In genomic region chr16:67236551-67237395, GRCh38 we compare ENCODE assay signal across 8 cellular contexts. TPM values are rescaled to one million over a fixed set of nuclear protein-coding genes. Genes with fewer than 3 reads are reported as not detected.
DNase-seq lines count a peak whose midpoint lies in the region; ATAC-seq and FAIRE-seq lines count a peak whose summit lies in the region.

No MANE protein-coding gene starts in this region.

- no peaks in the 10 kb centered on the region for H3K27me3 Mint-ChIP-seq in activated T-helper 1 cell treated with anti-CD3 and anti-CD28 coated beads, Interleukin-12 subunit alpha, Interleukin-12 subunit beta, Interleukin-2, Interleukin-4 antibody, amounts not matched to agents 30 ng/mL and 10 ng/mL and 1 ng/mL, durations not matched to agents 14 hours and 24 hours and 36 hours (ENCODE audit: insufficient read depth)

- ATAC-seq in HG03521 (IDR thresholded peaks at IDR 0.05; ENCODE audit: unreplicated experiment) = no peak
- ATAC-seq in HG03097 (IDR thresholded peaks at IDR 0.05; ENCODE audit: low FRiP score, unreplicated experiment) = no peak

- H3K36me3 Mint-ChIP-seq in activated T-helper 1 cell treated with anti-CD3 and anti-CD28 coated beads, Interleukin-12 subunit alpha, Interleukin-12 subunit beta, Interleukin-2, Interleukin-4 antibody, amounts not matched to agents 30 ng/mL and 10 ng/mL and 1 ng/mL, durations not matched to agents 14 hours and 24 hours and 36 hours (ENCODE audit: low read depth) = peaks cover 29% of the 10 kb centered on the region

- DNase-seq in NOMO-1 treated with DMSO at 0.1 percent for 48 hours (lab: John Stamatoyannopoulos, UW; ENCODE audit: unreplicated experiment) (peak; percentile 34), NOMO-1 treated with dmso at 0.1 percent for 144 hours (lab: John Stamatoyannopoulos, UW; ENCODE audit: unreplicated experiment) (no peak), RCC 7860 (ENCODE audit: low spot score) (peak; percentile 17), glomerular visceral epithelial cell (ENCODE audit: extremely low spot score) (peak; percentile 45)
- peak; percentile 73 for DNase-seq in activated T-helper 1 cell treated with anti-CD3 and anti-CD28 coated beads, Interleukin-12 subunit alpha, Interleukin-12 subunit beta, Interleukin-2, Interleukin-4 antibody, amounts not matched to agents 30 ng/mL and 10 ng/mL and 1 ng/mL, durations not matched to agents 14 hours and 24 hours and 36 hours (ENCODE audit: low spot score)
- peak; percentile 80 for DNase-seq in stimulated activated CD4-positive, alpha-beta T cell treated with anti-CD3 and anti-CD28 coated beads, Interleukin-4, amount 100 ng/mL, for 24 hours

- peak overlapping the region; percentile 80 for H3K27ac Mint-ChIP-seq in activated T-helper 1 cell treated with anti-CD3 and anti-CD28 coated beads, Interleukin-12 subunit alpha, Interleukin-12 subunit beta, Interleukin-2, Interleukin-4 antibody, amounts not matched to agents 30 ng/mL and 10 ng/mL and 1 ng/mL, durations not matched to agents 14 hours and 24 hours and 36 hours

- peak overlapping the region; percentile 31 for H3K4me3 Mint-ChIP-seq in activated T-helper 1 cell treated with anti-CD3 and anti-CD28 coated beads, Interleukin-12 subunit alpha, Interleukin-12 subunit beta, Interleukin-2, Interleukin-4 antibody, amounts not matched to agents 30 ng/mL and 10 ng/mL and 1 ng/mL, durations not matched to agents 14 hours and 24 hours and 36 hours

- no peaks in the 10 kb centered on the region for H3K9me3 Mint-ChIP-seq in activated T-helper 1 cell treated with anti-CD3 and anti-CD28 coated beads, Interleukin-12 subunit alpha, Interleukin-12 subunit beta, Interleukin-2, Interleukin-4 antibody, amounts not matched to agents 30 ng/mL and 10 ng/mL and 1 ng/mL, durations not matched to agents 14 hours and 24 hours and 36 hours

- FAIRE-seq in RCC 7860 (lab: Jason Lieb, UNC) = no peak

- peaks cover 17% of the 10 kb centered on the region for H3K4me1 Mint-ChIP-seq in activated T-helper 1 cell treated with anti-CD3 and anti-CD28 coated beads, Interleukin-12 subunit alpha, Interleukin-12 subunit beta, Interleukin-2, Interleukin-4 antibody, amounts not matched to agents 30 ng/mL and 10 ng/mL and 1 ng/mL, durations not matched to agents 14 hours and 24 hours and 36 hours (ENCODE audit: low read depth)

- intact Hi-C loops in activated T-helper 1 cell treated with anti-CD3 and anti-CD28 coated beads, Interleukin-12 subunit alpha, Interleukin-12 subunit beta, Interleukin-2, Interleukin-4 antibody, amounts not matched to agents 30 ng/mL and 10 ng/mL and 1 ng/mL, durations not matched to agents 14 hours and 24 hours and 36 hours (cut with micrococcal nuclease) = loop anchor here (1.0 kb wide), 2 partner anchors 8 to 10 kb away; no protein-coding TSS in a partner anchor

RNA-seq across cellular contexts. Expression of gene TMEM208, which starts 9.8 kb away (rescaled TPM):
- total RNA-seq in activated T-helper 1 cell treated with anti-CD3 and anti-CD28 coated beads, Interleukin-12 subunit alpha, Interleukin-12 subunit beta, Interleukin-2, Interleukin-4 antibody, amounts not matched to agents 30 ng/mL and 10 ng/mL and 1 ng/mL, durations not matched to agents 14 hours and 24 hours and 36 hours = 68.5 and 72.4 TPM in 2 replicates

RNA-seq across cellular contexts. Expression of gene FHOD1, which starts 10.5 kb away (rescaled TPM):
- 116 and 119 TPM in 2 replicates for total RNA-seq in activated T-helper 1 cell treated with anti-CD3 and anti-CD28 coated beads, Interleukin-12 subunit alpha, Interleukin-12 subunit beta, Interleukin-2, Interleukin-4 antibody, amounts not matched to agents 30 ng/mL and 10 ng/mL and 1 ng/mL, durations not matched to agents 14 hours and 24 hours and 36 hours

RNA-seq across cellular contexts. Expression of gene SLC9A5, which starts 12.0 kb away (rescaled TPM):
- total RNA-seq in activated T-helper 1 cell treated with anti-CD3 and anti-CD28 coated beads, Interleukin-12 subunit alpha, Interleukin-12 subunit beta, Interleukin-2, Interleukin-4 antibody, amounts not matched to agents 30 ng/mL and 10 ng/mL and 1 ng/mL, durations not matched to agents 14 hours and 24 hours and 36 hours = 5.1 TPM in 2 replicates

RNA-seq across cellular contexts. Expression of gene ELMO3, which starts 37.8 kb away (rescaled TPM):
- 8.5 and 9.0 TPM in 2 replicates for total RNA-seq in activated T-helper 1 cell treated with anti-CD3 and anti-CD28 coated beads, Interleukin-12 subunit alpha, Interleukin-12 subunit beta, Interleukin-2, Interleukin-4 antibody, amounts not matched to agents 30 ng/mL and 10 ng/mL and 1 ng/mL, durations not matched to agents 14 hours and 24 hours and 36 hours

RNA-seq across cellular contexts. Expression of gene PLEKHG4, which starts 42.6 kb away (rescaled TPM):
- 39.6 and 42.3 TPM in 2 replicates for total RNA-seq in activated T-helper 1 cell treated with anti-CD3 and anti-CD28 coated beads, Interleukin-12 subunit alpha, Interleukin-12 subunit beta, Interleukin-2, Interleukin-4 antibody, amounts not matched to agents 30 ng/mL and 10 ng/mL and 1 ng/mL, durations not matched to agents 14 hours and 24 hours and 36 hours
